In the genomic region with DNA sequence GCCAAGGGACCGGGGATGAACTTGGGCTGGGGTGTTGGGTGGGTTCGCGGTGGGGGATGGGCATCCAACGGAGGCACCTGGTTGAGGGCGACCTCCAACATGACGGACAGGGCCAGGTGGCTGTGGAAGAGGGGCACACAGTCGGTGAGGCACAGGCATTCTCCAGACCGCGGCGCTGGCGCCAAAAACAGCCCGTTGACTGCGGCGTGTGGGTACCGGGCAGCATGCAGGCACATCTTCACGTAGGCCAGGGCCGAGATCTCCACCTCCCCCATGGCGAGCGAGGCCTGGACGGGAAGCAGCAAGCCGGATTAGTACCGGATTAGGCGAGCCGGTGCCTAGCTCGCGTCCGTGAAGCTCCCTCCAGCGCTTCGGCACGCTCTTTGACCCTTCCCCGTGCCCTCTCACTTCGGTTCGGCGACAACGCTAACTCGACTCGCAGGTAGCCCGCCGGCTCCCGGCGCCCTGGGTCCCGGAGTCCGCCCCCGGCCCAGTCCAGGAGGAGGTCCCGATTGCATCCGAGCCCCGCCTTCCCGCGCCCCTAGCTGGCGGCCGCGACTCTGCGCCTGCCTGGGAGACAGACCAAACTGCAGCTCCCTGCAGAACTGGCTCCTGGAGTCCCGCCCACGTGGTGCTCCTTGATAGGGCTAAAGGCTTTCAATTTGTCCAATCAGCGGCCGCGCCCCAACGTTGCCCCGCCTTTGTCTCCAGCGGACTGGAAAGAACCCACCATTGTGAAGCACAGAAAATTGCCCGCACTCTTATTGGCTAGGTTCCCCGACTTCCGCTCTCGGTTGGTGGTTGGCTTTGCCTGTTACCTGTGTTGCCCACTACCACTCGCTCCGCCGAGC, we compare ENCODE assay signal across 8 cellular contexts. TPM values are rescaled to one million over a fixed set of nuclear protein-coding genes. Genes with fewer than 3 reads are reported as not detected.
DNase-seq lines count a peak whose midpoint lies in the region; ATAC-seq and TF ChIP-seq lines count a peak whose summit lies in the region.

A gene with protein sequence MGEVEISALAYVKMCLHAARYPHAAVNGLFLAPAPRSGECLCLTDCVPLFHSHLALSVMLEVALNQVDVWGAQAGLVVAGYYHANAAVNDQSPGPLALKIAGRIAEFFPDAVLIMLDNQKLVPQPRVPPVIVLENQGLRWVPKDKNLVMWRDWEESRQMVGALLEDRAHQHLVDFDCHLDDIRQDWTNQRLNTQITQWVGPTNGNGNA (minus strand): TSS at position 562 of the 851 bp plus-strand sequence. CDS start 287 bp downstream, at position 275.

- peaks cover 61% of the 10 kb centered on the region for H3K4me1 Mint-ChIP-seq in T-helper 1 cell treated with Interleukin-12 subunit alpha and Interleukin-12 subunit beta and Interleukin-4 antibody, amounts not matched to agents 30 μg/mL and 1 μg/mL, for 36 hours (ENCODE audit: low read depth)

- H3K27ac Mint-ChIP-seq in T-helper 1 cell treated with Interleukin-12 subunit alpha and Interleukin-12 subunit beta and Interleukin-4 antibody, amounts not matched to agents 30 μg/mL and 1 μg/mL, for 36 hours: peak within 1 kb of the TSS; percentile 96

- no peaks in the 10 kb centered on the region for H3K9me3 Mint-ChIP-seq in T-helper 1 cell treated with Interleukin-12 subunit alpha and Interleukin-12 subunit beta and Interleukin-4 antibody, amounts not matched to agents 30 μg/mL and 1 μg/mL, for 36 hours

- DNase-seq in GM13977 (ENCODE audit: low spot score) (peak; percentile 97), NCI-H1694 (lab: John Stamatoyannopoulos, UW) (peak; percentile 100), amniotic stem cell (lab: John Stamatoyannopoulos, UW) (peak; percentile 100), left cardiac atrium (peak; percentile 100), posterior vena cava (ENCODE audit: low spot score) (peak; percentile 100), ureter (ENCODE audit: low spot score) (peak; percentile 100)

- H3K4me3 Mint-ChIP-seq in T-helper 1 cell treated with Interleukin-12 subunit alpha and Interleukin-12 subunit beta and Interleukin-4 antibody, amounts not matched to agents 30 μg/mL and 1 μg/mL, for 36 hours: peak within 1 kb of the TSS; percentile 99

- no peak for TF ChIP-seq CTCF in GM13977 (IDR thresholded peaks at IDR 0.05; ENCODE audit: extremely low read depth, insufficient read depth, missing control alignments)

- H3K36me3 Mint-ChIP-seq in T-helper 1 cell treated with Interleukin-12 subunit alpha and Interleukin-12 subunit beta and Interleukin-4 antibody, amounts not matched to agents 30 μg/mL and 1 μg/mL, for 36 hours (ENCODE audit: low read depth): peaks cover 64% of the 10 kb centered on the region

- no peaks in the 10 kb centered on the region for H3K27me3 Mint-ChIP-seq in T-helper 1 cell treated with Interleukin-12 subunit alpha and Interleukin-12 subunit beta and Interleukin-4 antibody, amounts not matched to agents 30 μg/mL and 1 μg/mL, for 36 hours (ENCODE audit: low read depth)

- in situ Hi-C loops in GM13977 (cut with MboI; ENCODE audit: low pct_unique_long_range_greater_than_20kb, low sequenced_read_pairs, unreplicated experiment): no loop called here

- ATAC-seq in HG02884 (IDR thresholded peaks at IDR 0.05; ENCODE audit: unreplicated experiment) (peak; percentile 72), left cardiac atrium (peak; percentile 94 to 96)

- intact Hi-C loops in left cardiac atrium (cut with DNase I): no loop called here
- intact Hi-C loops in posterior vena cava (cut with DNase I): no loop called here

RNA-seq across cellular contexts. Expression of the gene that starts here (rescaled TPM):
- total RNA-seq in left cardiac atrium (10 to 100 TPM; 14.3 to 22.0 TPM), posterior vena cava (10 to 100 TPM; 10.9 to 14.2 TPM), ureter (25.7 TPM)

Comparison
In these comparisons a context has a peak if more than half of its experiments do, and no peak if none do; other contexts are left out.
1. Peak in every context shown above with its lines: DNase-seq and ATAC-seq.